Comparison of ENCODE assay signal across 8 cellular contexts in genomic region chr9:95516736-95517558, GRCh38. TPM values are rescaled to one million over a fixed set of nuclear protein-coding genes. Genes with fewer than 3 reads are reported as not detected.
DNase-seq lines count a peak whose midpoint lies in the region; ATAC-seq and TF ChIP-seq lines count a peak whose summit lies in the region.

TSS of gene PTCH1 (minus strand) at chr9:95516971.

- peak within 1 kb of the TSS; percentile 20; the same call in 1 of the 2 replicates for H3K27ac Mint-ChIP-seq in HFFc6
- H3K27ac Mint-ChIP-seq in activated CD4-positive, alpha-beta T cell treated with anti-CD3 and anti-CD28 coated beads, Interleukin-2, amount 10 ng/mL, durations not matched to agents 24 days and 14 days = peak within 1 kb of the TSS; percentile 69

- no peak for TF ChIP-seq CTCF in HFFc6 (IDR thresholded peaks at IDR 0.05)

- intact Hi-C loops in activated CD4-positive, alpha-beta T cell treated with anti-CD3 and anti-CD28 coated beads, Interleukin-2, amount 10 ng/mL, durations not matched to agents 24 days and 14 days (cut with micrococcal nuclease) = loop anchor here (1.0 to 10.0 kb wide), 2 partner anchors 10 to 92 kb away; no protein-coding TSS in a partner anchor

- H3K4me1 Mint-ChIP-seq in HFFc6 (ENCODE audit: low read depth) = peaks cover 18% of the 10 kb centered on the region
- H3K4me1 Mint-ChIP-seq in activated CD4-positive, alpha-beta T cell treated with anti-CD3 and anti-CD28 coated beads, Interleukin-2, amount 10 ng/mL, durations not matched to agents 24 days and 14 days = peaks cover 8% of the 10 kb centered on the region

- H3K4me3 Mint-ChIP-seq in HFFc6 = peak within 1 kb of the TSS; percentile 91
- H3K4me3 Mint-ChIP-seq in activated CD4-positive, alpha-beta T cell treated with anti-CD3 and anti-CD28 coated beads, Interleukin-2, amount 10 ng/mL, durations not matched to agents 24 days and 14 days = peak within 1 kb of the TSS; percentile 94

- H3K36me3 Mint-ChIP-seq in HFFc6 (ENCODE audit: low read depth) = no peaks in the 10 kb centered on the region
- H3K36me3 Mint-ChIP-seq in activated CD4-positive, alpha-beta T cell treated with anti-CD3 and anti-CD28 coated beads, Interleukin-2, amount 10 ng/mL, durations not matched to agents 24 days and 14 days (ENCODE audit: low read depth) = peaks cover 2% of the 10 kb centered on the region

- peak; percentile 34 for DNase-seq in AG08395 (ENCODE audit: low spot score)
- no peak for DNase-seq in HFFc6
- peak; percentile 80 for DNase-seq in activated CD4-positive, alpha-beta T cell treated with anti-CD3 and anti-CD28 coated beads, Interleukin-2, amount 10 ng/mL, durations not matched to agents 24 days and 14 days
- peak; percentile 32 for DNase-seq in effector CD4-positive, alpha-beta T cell
- peak; percentile 46 for DNase-seq in medulla oblongata (ENCODE audit: extremely low spot score)
- DNase-seq in stimulated activated naive CD4-positive, alpha-beta T cell (lab: John Stamatoyannopoulos, UW) = peak in 4 of 6 experiments; percentile 33 to 66 (median 52)

- H3K9me3 Mint-ChIP-seq in HFFc6 = peaks cover 7% of the 10 kb centered on the region; the same call in 1 of the 2 replicates
- H3K9me3 Mint-ChIP-seq in activated CD4-positive, alpha-beta T cell treated with anti-CD3 and anti-CD28 coated beads, Interleukin-2, amount 10 ng/mL, durations not matched to agents 24 days and 14 days = no peaks in the 10 kb centered on the region

- peaks cover 24% of the 10 kb centered on the region for H3K27me3 Mint-ChIP-seq in HFFc6 (ENCODE audit: insufficient read depth)
- peaks cover 76% of the 10 kb centered on the region for H3K27me3 Mint-ChIP-seq in activated CD4-positive, alpha-beta T cell treated with anti-CD3 and anti-CD28 coated beads, Interleukin-2, amount 10 ng/mL, durations not matched to agents 24 days and 14 days

- ATAC-seq in GM18868 (IDR thresholded peaks at IDR 0.05; ENCODE audit: unreplicated experiment) (no peak), GM19328 (IDR thresholded peaks at IDR 0.05; ENCODE audit: unreplicated experiment) (no peak)

RNA-seq across cellular contexts. Expression of gene PTCH1, which starts in this region (rescaled TPM):
- 1 to 10 TPM; 6.6 to 9.3 (median 7.0) TPM for total RNA-seq in HFFc6 (2021; fragmentation: NEBNext Ultra II Directional; extraction: Animal tissue kit (Norgen Biotek cat#: 25700))
- total RNA-seq in activated CD4-positive, alpha-beta T cell treated with anti-CD3 and anti-CD28 coated beads, Interleukin-2, amount 10 ng/mL, durations not matched to agents 24 days and 14 days = 4.2 and 5.0 TPM in 2 replicates
